ENCODE assay signal across 8 cellular contexts in genomic region chr15:69462493-69463181, GRCh38. TPM values are rescaled to one million over a fixed set of nuclear protein-coding genes. Genes with fewer than 3 reads are reported as not detected.
DNase-seq lines count a peak whose midpoint lies in the region; ATAC-seq and TF ChIP-seq lines count a peak whose summit lies in the region.

No MANE protein-coding gene starts in this region.

- H3K4me1 Mint-ChIP-seq in CD14-positive monocyte = peaks cover 16% of the 10 kb centered on the region

- peak overlapping the region; percentile 86 to 96 for H3K27ac ChIP-seq in left lung

- peak overlapping the region; percentile 83 to 95 (median 92) for H3K27ac Mint-ChIP-seq in CD14-positive monocyte

- peak; percentile 92 for TF ChIP-seq CTCF in CD14-positive monocyte (IDR thresholded peaks at IDR 0.05)
- peak; percentile 79 to 93 for TF ChIP-seq CTCF in left lung (IDR thresholded peaks at IDR 0.05)

- H3K36me3 ChIP-seq in left lung = no peaks in the 10 kb centered on the region

- peak; percentile 93 for DNase-seq in CD14-positive monocyte (ENCODE audit: low spot score)
- DNase-seq in NCI-H748 (lab: John Stamatoyannopoulos, UW; ENCODE audit: unreplicated experiment) = peak; percentile 91
- peak; percentile 77 to 92 for DNase-seq in activated CD4-positive, alpha-beta T cell treated with anti-CD3 and anti-CD28 coated beads, Interleukin-2, amount 50 U/mL, for 24 hours (ENCODE audit: low read depth in 1 of 2, low spot score in 1 of 2)
- DNase-seq in dermis blood vessel endothelial cell = peak; percentile 99
- DNase-seq in left lung = peak; percentile 96 to 98
- peak; percentile 89 for DNase-seq in stimulated activated CD4-positive, alpha-beta T cell treated with anti-CD3 and anti-CD28 coated beads, Interleukin-2, amount 100 ng/mL, for 4 hours (ENCODE audit: low read depth)

- intact Hi-C loops in CD14-positive monocyte (cut with micrococcal nuclease) (loop anchor here in 1 of 2 donors (10.0 kb wide), 1 partner anchor 408 kb away; no protein-coding TSS in a partner anchor), left lung (cut with DNase I) (no loop called here)

- peak overlapping the region; percentile 52 to 57 for H3K4me3 ChIP-seq in left lung

- H3K4me3 Mint-ChIP-seq in CD14-positive monocyte = peak overlapping the region; percentile 90 to 93

- peaks cover 0 to 7% (median 0%) of the 10 kb centered on the region in 3 donors for H3K27me3 Mint-ChIP-seq in CD14-positive monocyte (ENCODE audit: low read depth in 3 of 3)

- H3K36me3 Mint-ChIP-seq in CD14-positive monocyte = peaks cover 3 to 10% of the 10 kb centered on the region in 2 donors

- peaks cover 15 to 26% of the 10 kb centered on the region in 2 donors for H3K4me1 ChIP-seq in left lung

- H3K9me3 ChIP-seq in left lung = no peaks in the 10 kb centered on the region

- H3K9me3 Mint-ChIP-seq in CD14-positive monocyte = no peaks in the 10 kb centered on the region

- no peaks in the 10 kb centered on the region for H3K27me3 ChIP-seq in left lung

- peak; percentile 86 for ATAC-seq in GM19351 (IDR thresholded peaks at IDR 0.05; ENCODE audit: unreplicated experiment)
- peak; percentile 57 for ATAC-seq in HG03558 (IDR thresholded peaks at IDR 0.05; ENCODE audit: extremely low read depth, unreplicated experiment)
- peak; percentile 92 for ATAC-seq in left lung

RNA-seq across cellular contexts. Expression of gene RPLP1, which starts 10.0 kb away (rescaled TPM):
- polyA plus RNA-seq in CD14-positive monocyte = 1,000 to 10,000 TPM; 1,177 to 1,235 TPM
- total RNA-seq in dermis blood vessel endothelial cell (31.0 and 63.8 TPM in 2 replicates), left lung (1,000 to 10,000 TPM; 1,369 to 1,478 TPM)

RNA-seq across cellular contexts. Expression of gene KIF23, which starts 48.5 kb away (rescaled TPM):
- polyA plus RNA-seq in CD14-positive monocyte = 1 to 10 TPM; 1.5 to 8.1 TPM
- 13.8 and 55.1 TPM in 2 replicates for total RNA-seq in dermis blood vessel endothelial cell
- total RNA-seq in left lung = 10 to 100 TPM in 1 of 2 donors, 1 to 10 TPM in 1; 3.5 to 15.4 TPM

Comparison
In these comparisons a context has a peak if more than half of its experiments do, and no peak if none do; other contexts are left out.
1. Peak in every context shown above with its lines: DNase-seq, ATAC-seq, H3K4me3 ChIP-seq and H3K27ac ChIP-seq.
2. RNA of gene RPLP1, which starts 10.0 kb away (total RNA-seq): 1,369 to 1,478 TPM in left lung; 31.0 to 63.8 TPM in dermis blood vessel endothelial cell; every median in the first group is over 10 times any median in the second.